Comparison of ENCODE assay signal across 25 cellular contexts in the genomic region with DNA sequence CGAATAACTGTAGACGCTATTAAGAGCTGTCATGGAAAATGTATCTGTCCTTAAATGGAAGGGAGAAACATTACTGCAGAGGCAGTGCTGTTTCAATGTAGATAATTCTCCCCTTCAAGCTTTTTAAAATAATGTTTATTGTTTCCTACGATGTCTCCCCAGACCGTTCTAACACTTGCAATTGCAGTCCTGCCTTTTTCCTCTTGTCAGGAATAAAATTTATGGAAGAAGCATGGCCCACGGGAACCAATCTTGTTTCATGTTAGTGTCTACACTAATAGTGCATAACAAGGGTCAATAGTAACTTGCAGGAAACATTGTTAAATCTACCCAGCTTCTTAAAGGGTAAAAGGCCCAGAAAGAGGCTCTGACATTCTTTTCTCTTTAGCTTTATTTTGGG.
"Had no signal": no experiment of that assay in that cellular context is flagged by ENCODE, and none has a peak within 500 bp of the region (broad histone marks: within the 10 kb centered on the region; RNA-seq: fewer than 3 reads in every experiment).

No MANE protein-coding gene starts in this region.

- H2AFZ ChIP-seq: neural progenitor cell, parathyroid adenoma had no signal

- H3K36me3 ChIP-seq: neural progenitor cell, ovary, right lobe of liver, sigmoid colon, stomach, thoracic aorta, thyroid gland, tibial nerve, upper lobe of left lung had no signal

- H3K4me2 ChIP-seq: neural progenitor cell had no signal

- H3K9me3 ChIP-seq: ovary, psoas muscle, right lobe of liver, sigmoid colon, stomach, thoracic aorta, thyroid gland, tibial nerve, upper lobe of left lung had no signal

- DNase-seq: naive thymus-derived CD4-positive, alpha-beta T cell; natural killer cell; occipital lobe; ovary; posterior cingulate gyrus; psoas muscle; right cardiac atrium; right lobe of liver; sigmoid colon; small intestine; stimulated activated CD4-positive, alpha-beta T cell treated with anti-CD3 and anti-CD28 coated beads, Interleukin-15, amount 100 ng/mL, for 24 hours; stimulated activated CD4-positive, alpha-beta T cell treated with anti-CD3 and anti-CD28 coated beads, Interleukin-2, amount 100 ng/mL, for 24 hours; stimulated activated CD4-positive, alpha-beta T cell treated with anti-CD3 and anti-CD28 coated beads, Interleukin-2, amount 100 ng/mL, for 48 hours; stimulated activated CD4-positive, alpha-beta T cell treated with anti-CD3 and anti-CD28 coated beads, Interleukin-4, amount 100 ng/mL, for 24 hours; stimulated activated naive B cell treated with anti-CD40 and anti-IgM and Interleukin-4, amounts not matched to agents 10 μg/mL and 1 μg/mL and 100 μg/mL, for 72 hours; stimulated activated naive CD4-positive, alpha-beta T cell treated with Interleukin-2 at 50 U/mL for 16 hours; stomach; thyroid gland; trophoblast cell; upper lobe of left lung had no signal

- H3K9ac ChIP-seq: neural progenitor cell, parathyroid adenoma had no signal

- H3K4me3 ChIP-seq: neural progenitor cell, ovary, psoas muscle, right lobe of liver, sigmoid colon, stomach, thoracic aorta, thyroid gland, tibial nerve, upper lobe of left lung had no signal

- H3K27ac ChIP-seq: neural progenitor cell, ovary, parathyroid adenoma, psoas muscle, right lobe of liver, sigmoid colon, stomach, thoracic aorta, thyroid gland, tibial nerve, upper lobe of left lung had no signal

- ATAC-seq: naive thymus-derived CD4-positive, alpha-beta T cell; natural killer cell; psoas muscle; right cardiac atrium; right lobe of liver; stimulated activated effector memory CD8-positive, alpha-beta T cell treated with anti-CD3 and anti-CD28 coated beads, Interleukin-12 subunit alpha, Interleukin-12 subunit beta, amount 100 ng/mL, for 72 hours; stimulated activated naive B cell treated with anti-CD40 and anti-IgM and Interleukin-4, amounts not matched to agents 10 μg/mL and 1 μg/mL and 100 μg/mL, for 72 hours had no signal

- H3K79me2 ChIP-seq: parathyroid adenoma had no signal

- H3K27me3 ChIP-seq: neural progenitor cell, ovary, right lobe of liver, sigmoid colon, stomach, thyroid gland, tibial nerve, upper lobe of left lung had no signal
